13 cellular contexts compared by ENCODE assay signal in the genomic region with DNA sequence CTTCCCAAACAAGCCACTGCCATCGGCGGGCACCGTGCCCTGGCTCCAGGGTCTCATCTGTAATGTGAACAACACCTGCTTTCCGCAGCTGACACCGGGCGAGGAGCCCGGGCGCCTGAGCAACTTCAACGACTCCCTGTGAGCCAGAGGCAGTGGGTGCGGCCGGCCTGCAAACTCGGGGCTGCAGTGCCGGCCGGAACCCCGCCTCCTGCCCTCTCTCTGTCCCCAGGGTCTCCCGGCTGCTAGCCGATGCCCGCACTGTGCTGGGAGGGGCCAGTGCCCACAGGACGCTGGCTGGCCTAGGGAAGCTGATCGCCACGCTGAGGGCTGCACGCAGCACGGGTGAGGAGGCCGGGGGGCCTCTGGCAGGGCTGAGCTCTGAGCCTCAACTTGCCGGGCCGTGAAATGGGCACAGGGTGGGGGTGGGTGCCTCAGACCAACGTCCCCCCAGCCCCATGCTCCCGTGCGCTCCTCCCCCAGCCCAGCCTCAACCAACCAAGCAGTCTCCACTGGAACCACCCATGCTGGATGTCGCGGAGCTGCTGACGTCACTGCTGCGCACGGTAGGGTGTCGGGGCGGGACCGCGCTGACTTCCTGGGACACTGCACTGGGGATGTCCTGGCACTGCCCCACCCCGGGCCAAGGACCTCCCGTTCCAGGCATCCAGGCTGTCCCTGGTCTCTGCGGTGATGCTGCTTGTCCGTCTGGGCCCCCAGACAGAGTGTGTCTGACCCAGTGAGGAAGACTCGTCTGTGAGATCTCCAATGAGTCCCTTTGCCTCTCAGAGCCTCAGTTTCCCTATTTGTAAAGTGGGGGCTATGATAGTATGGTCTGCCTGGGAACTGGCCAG. TPM values are rescaled to one million over a fixed set of nuclear protein-coding genes. Genes with fewer than 3 reads are reported as not detected.
DNase-seq lines count a peak whose midpoint lies in the region; ATAC-seq, FAIRE-seq and TF ChIP-seq lines count a peak whose summit lies in the region.
"Had no signal": no experiment of that assay in that cellular context is flagged by ENCODE, and none has a peak within 500 bp of the region (broad histone marks: within the 10 kb centered on the region; RNA-seq: fewer than 3 reads in every experiment).

No MANE protein-coding gene starts in this region.

- H3K27me3 Mint-ChIP-seq in stimulated activated memory B cell treated with anti-CD40 and anti-IgM and Interleukin-4, amounts not matched to agents 10 μg/mL and 1 μg/mL and 100 μg/mL, for 72 hours: no peaks in the 10 kb centered on the region

- no peak overlapping the region for H3K27ac ChIP-seq in heart right ventricle
- no peak overlapping the region for H3K27ac ChIP-seq in RWPE2 (ENCODE audit: poor library complexity, severe bottlenecking)
- peak overlapping the region; percentile 78 for H3K27ac ChIP-seq in keratinocyte (ENCODE audit: control insufficient read depth, insufficient read depth, low read length)
- peak overlapping the region; percentile 23 to 62 for H3K27ac ChIP-seq in tibial artery
- H3K27ac ChIP-seq: testis had no signal

- H3K79me2 ChIP-seq in keratinocyte (ENCODE audit: control insufficient read depth, insufficient read depth, low read length): peaks cover 2% of the 10 kb centered on the region

- H3K9ac ChIP-seq in keratinocyte (ENCODE audit: control insufficient read depth, extremely low read depth, insufficient read depth, low read length): peak overlapping the region; percentile 74

- peak overlapping the region in 3 of 10 donors; percentile 59 to 73 (median 65) for H3K4me3 ChIP-seq in heart right ventricle
- H3K4me3 ChIP-seq in RWPE2 (ENCODE audit: severe bottlenecking): no peak overlapping the region
- H3K4me3 ChIP-seq in keratinocyte (ENCODE audit: control insufficient read depth in 2 of 3, extremely low read depth in 1 of 3, insufficient read depth in 2 of 3, low read depth in 1 of 3, low read length in 3 of 3): peak overlapping the region; percentile 57 to 75 (median 74)
- peak overlapping the region in 1 of 2 donors; percentile 11 for H3K4me3 ChIP-seq in tibial artery

- no peak for FAIRE-seq in keratinocyte (lab: Jason Lieb, UNC)

- peaks cover 42% of the 10 kb centered on the region for H3K36me3 Mint-ChIP-seq in stimulated activated memory B cell treated with anti-CD40 and anti-IgM and Interleukin-4, amounts not matched to agents 10 μg/mL and 1 μg/mL and 100 μg/mL, for 72 hours

- dilution Hi-C loops in keratinocyte (cut with MboI; ENCODE audit: extremely low pct_ligation_motif_present, low sequenced_read_pairs): no loop called here

- H3K36me3 ChIP-seq in heart right ventricle (peaks cover 0 to 20% (median 0%) of the 10 kb centered on the region in 9 donors), RWPE2 (ENCODE audit: low read depth) (peaks cover 25% of the 10 kb centered on the region), keratinocyte (ENCODE audit: control insufficient read depth in 2 of 2, extremely low read depth in 1 of 2, insufficient read depth in 2 of 2, low read length in 2 of 2) (peaks cover 15 to 17% of the 10 kb centered on the region in 2 experiments), tibial artery (peaks cover 5 to 10% (median 7%) of the 10 kb centered on the region in 3 donors)

- H3K27me3 ChIP-seq in heart right ventricle (no peaks in the 10 kb centered on the region), RWPE2 (ENCODE audit: insufficient read depth, poor library complexity, severe bottlenecking) (no peaks in the 10 kb centered on the region), keratinocyte (ENCODE audit: control insufficient read depth, extremely low read depth, insufficient read depth, low read length) (no peaks in the 10 kb centered on the region), tibial artery (peaks cover 0 to 27% of the 10 kb centered on the region in 2 donors)
- H3K27me3 ChIP-seq: testis had no signal

- DNase-seq in left cardiac atrium (peak; percentile 36), heart right ventricle (no peak), RWPE2 (ENCODE audit: low spot score) (peak; percentile 45), keratinocyte (ENCODE audit: low read depth, low spot score) (no peak), tibial artery (peak in 1 of 2 donors; percentile 85), midbrain (lab: John Stamatoyannopoulos, UW) (no peak)
- DNase-seq: activated T-cell treated with anti-CD3 and anti-CD28 coated beads, Interleukin-2, amount 50 U/mL, for 1 hour; DMS153; kidney glomerular epithelial cell; testis had no signal

- peaks cover 5 to 50% (median 29%) of the 10 kb centered on the region in 9 donors for H3K4me1 ChIP-seq in heart right ventricle
- H3K4me1 ChIP-seq in RWPE2 (ENCODE audit: insufficient read depth, poor library complexity, severe bottlenecking): no peaks in the 10 kb centered on the region
- peaks cover 29% of the 10 kb centered on the region for H3K4me1 ChIP-seq in keratinocyte (ENCODE audit: control insufficient read depth, extremely low read depth, insufficient read depth, low read length)
- H3K4me1 ChIP-seq in tibial artery: peaks cover 0 to 56% (median 40%) of the 10 kb centered on the region in 4 donors

- peaks cover 53% of the 10 kb centered on the region for H3K4me1 Mint-ChIP-seq in stimulated activated memory B cell treated with anti-CD40 and anti-IgM and Interleukin-4, amounts not matched to agents 10 μg/mL and 1 μg/mL and 100 μg/mL, for 72 hours

- H2AFZ ChIP-seq in keratinocyte (ENCODE audit: control insufficient read depth, low read length): peak overlapping the region; percentile 77

- H3K9me3 Mint-ChIP-seq in stimulated activated memory B cell treated with anti-CD40 and anti-IgM and Interleukin-4, amounts not matched to agents 10 μg/mL and 1 μg/mL and 100 μg/mL, for 72 hours: no peaks in the 10 kb centered on the region

- TF ChIP-seq CTCF in heart right ventricle (IDR thresholded peaks at IDR 0.05): no peak
- TF ChIP-seq CTCF in RWPE2 (IDR thresholded peaks at IDR 0.05; ENCODE audit: poor library complexity, severe bottlenecking): no peak
- TF ChIP-seq CTCF in keratinocyte (optimal IDR thresholded peaks at IDR 0.05 in 1 of 3, IDR thresholded peaks at IDR 0.05 in 1 of 3, conservative IDR thresholded peaks at IDR 0.05 in 1 of 3; ENCODE audit: extremely low read depth in 1 of 3, insufficient read depth in 2 of 3, low read length in 3 of 3): no peak
- TF ChIP-seq CTCF in tibial artery (IDR thresholded peaks at IDR 0.05): no peak

- H3K9me3 ChIP-seq in heart right ventricle (no peaks in the 10 kb centered on the region), RWPE2 (ENCODE audit: severe bottlenecking) (no peaks in the 10 kb centered on the region), keratinocyte (ENCODE audit: control insufficient read depth, low read depth, low read length) (no peaks in the 10 kb centered on the region), tibial artery (no peaks in the 10 kb centered on the region)
- H3K9me3 ChIP-seq: testis had no signal

- no peak overlapping the region for H3K27ac Mint-ChIP-seq in stimulated activated memory B cell treated with anti-CD40 and anti-IgM and Interleukin-4, amounts not matched to agents 10 μg/mL and 1 μg/mL and 100 μg/mL, for 72 hours

- 65 to 73% methylated on average over 42 to 43 of the region's 43 CpGs for WGBS in heart right ventricle, 2 donors

- intact Hi-C loops in left cardiac atrium (cut with DNase I): no loop called here
- intact Hi-C loops in heart right ventricle (cut with DNase I): loop anchor here in 6 of 10 donors (2.0 to 10.0 kb wide), 5 partner anchors 40 to 55 kb away; a partner anchor contains a TSS
- intact Hi-C loops in tibial artery (cut with DNase I; ENCODE audit: low total_unique reads): loop anchor here (5.0 kb wide), 1 partner anchor 50 kb away; no protein-coding TSS in a partner anchor

- H4K20me1 ChIP-seq in keratinocyte (ENCODE audit: control insufficient read depth, extremely low read depth, insufficient read depth, low read length): peaks cover 3% of the 10 kb centered on the region

- H3K9me1 ChIP-seq in keratinocyte (ENCODE audit: control insufficient read depth, extremely low read depth, insufficient read depth, low read length): no peaks in the 10 kb centered on the region

- H3K4me2 ChIP-seq in keratinocyte (ENCODE audit: control insufficient read depth, extremely low read depth, insufficient read depth, low read depth, low read length): peak overlapping the region; percentile 96

- ATAC-seq in left cardiac atrium (no peak), heart right ventricle (no peak), RWPE2 (ENCODE audit: low read depth) (no peak), GM21576 (IDR thresholded peaks at IDR 0.05; ENCODE audit: unreplicated experiment) (no peak)
- ATAC-seq in stimulated activated memory B cell treated with anti-CD40 and anti-IgM and Interleukin-4, amounts not matched to agents 10 μg/mL and 1 μg/mL and 100 μg/mL, for 72 hours: no peak

- no peak overlapping the region for H3K4me3 Mint-ChIP-seq in stimulated activated memory B cell treated with anti-CD40 and anti-IgM and Interleukin-4, amounts not matched to agents 10 μg/mL and 1 μg/mL and 100 μg/mL, for 72 hours

RNA-seq across cellular contexts. Expression of a gene that starts 2.2 kb away (rescaled TPM):
- total RNA-seq in left cardiac atrium: 10 to 100 TPM in 1 of 2 donors, 1 to 10 TPM in 1; 7.7 to 10.0 TPM
- total RNA-seq in heart right ventricle: 10 to 100 TPM in 1 of 10 donors, 1 to 10 TPM in 9; 4.3 to 18.1 (median 5.6) TPM
- 10 to 100 TPM in 1 of 2 donors, 1 to 10 TPM in 1; 2.7 to 23.4 TPM for polyA plus RNA-seq in heart right ventricle
- polyA plus RNA-seq in keratinocyte: 7.4 to 11.0 TPM (median 7.9 TPM) in 3 replicates
- polyA plus RNA-seq in keratinocyte (2011; ENCODE audit: low read depth): 19.5 TPM
- polyA plus RNA-seq in keratinocyte (2011; cell fraction: cytosol; rRNA removed): 2.5 and 4.0 TPM in 2 replicates
- 52.2 and 76.0 TPM in 2 replicates for polyA plus RNA-seq in keratinocyte (2011; cell fraction: nucleus; rRNA removed)
- polyA plus RNA-seq in keratinocyte (2012; ENCODE audit: low replicate concordance): 24.8 and 30.3 TPM in 2 replicates
- polyA minus RNA-seq in keratinocyte: 15.3 to 35.6 TPM (median 15.8 TPM) in 3 replicates
- 27.8 TPM for polyA minus RNA-seq in keratinocyte (2011; cell fraction: cytosol; rRNA and poly(A)+ RNA removed)
- 58.4 and 58.8 TPM in 2 replicates for polyA minus RNA-seq in keratinocyte (2011; cell fraction: nucleus; rRNA and poly(A)+ RNA removed)

RNA-seq across cellular contexts. Expression of a gene that starts 15.7 kb away (rescaled TPM):
- total RNA-seq in left cardiac atrium (10 to 100 TPM; 74.4 to 83.8 TPM), heart right ventricle (100 to 1,000 TPM in 2 of 10 donors, 10 to 100 TPM in 8; 33.0 to 117 (median 63.5) TPM)
- polyA plus RNA-seq in heart right ventricle (10 to 100 TPM; 49.0 to 61.2 TPM), keratinocyte (105 to 495 TPM (median 136 TPM) in 3 replicates)
- polyA plus RNA-seq in keratinocyte (2011; ENCODE audit: low read depth): 186 TPM
- polyA plus RNA-seq in keratinocyte (2011; cell fraction: cytosol; rRNA removed): 254 and 453 TPM in 2 replicates
- 183 and 199 TPM in 2 replicates for polyA plus RNA-seq in keratinocyte (2011; cell fraction: nucleus; rRNA removed)
- polyA plus RNA-seq in keratinocyte (2012; ENCODE audit: low replicate concordance): 103 and 434 TPM in 2 replicates
- 315 to 953 TPM (median 352 TPM) in 3 replicates for polyA minus RNA-seq in keratinocyte
- polyA minus RNA-seq in keratinocyte (2011; cell fraction: cytosol; rRNA and poly(A)+ RNA removed): 700 TPM
- polyA minus RNA-seq in keratinocyte (2011; cell fraction: nucleus; rRNA and poly(A)+ RNA removed): 110 and 152 TPM in 2 replicates

RNA-seq across cellular contexts. Expression of a gene that starts 20.7 kb away (rescaled TPM):
- total RNA-seq in left cardiac atrium (not detected), heart right ventricle (not detected)
- polyA plus RNA-seq in heart right ventricle (not detected), keratinocyte (not detected in 3 replicates)
- polyA plus RNA-seq in keratinocyte (2011; ENCODE audit: low read depth): not detected
- not detected in 2 replicates for polyA plus RNA-seq in keratinocyte (2011; cell fraction: cytosol; rRNA removed)
- polyA plus RNA-seq in keratinocyte (2011; cell fraction: nucleus; rRNA removed): not detected in 2 replicates
- not detected in 2 replicates for polyA plus RNA-seq in keratinocyte (2012; ENCODE audit: low replicate concordance)
- polyA minus RNA-seq in keratinocyte: not detected in 3 replicates
- polyA minus RNA-seq in keratinocyte (2011; cell fraction: cytosol; rRNA and poly(A)+ RNA removed): not detected
- polyA minus RNA-seq in keratinocyte (2011; cell fraction: nucleus; rRNA and poly(A)+ RNA removed): not detected in 2 replicates
- total RNA-seq: SK-MEL-5, testis had no signal

RNA-seq across cellular contexts. Expression of a gene that starts 21.1 kb away (rescaled TPM):
- total RNA-seq in left cardiac atrium: 100 to 1,000 TPM; 110 to 144 TPM
- 100 to 1,000 TPM in 8 of 10 donors, 10 to 100 TPM in 2; 94.3 to 141 (median 111) TPM for total RNA-seq in heart right ventricle
- 100 to 1,000 TPM; 144 to 289 TPM for polyA plus RNA-seq in heart right ventricle
- 61.5 to 136 TPM (median 88.0 TPM) in 3 replicates for polyA plus RNA-seq in keratinocyte
- polyA plus RNA-seq in keratinocyte (2011; ENCODE audit: low read depth): 20.3 TPM
- polyA plus RNA-seq in keratinocyte (2011; cell fraction: cytosol; rRNA removed): 27.0 and 52.9 TPM in 2 replicates
- 272 and 345 TPM in 2 replicates for polyA plus RNA-seq in keratinocyte (2011; cell fraction: nucleus; rRNA removed)
- polyA plus RNA-seq in keratinocyte (2012; ENCODE audit: low replicate concordance): 73.6 and 95.3 TPM in 2 replicates
- 51.8 to 216 TPM (median 62.8 TPM) in 3 replicates for polyA minus RNA-seq in keratinocyte
- 53.9 TPM for polyA minus RNA-seq in keratinocyte (2011; cell fraction: cytosol; rRNA and poly(A)+ RNA removed)
- 66.9 and 74.8 TPM in 2 replicates for polyA minus RNA-seq in keratinocyte (2011; cell fraction: nucleus; rRNA and poly(A)+ RNA removed)

RNA-seq across cellular contexts. Expression of a gene that starts 24.9 kb away (rescaled TPM):
- total RNA-seq in left cardiac atrium: 10 to 100 TPM; 10.6 to 12.6 TPM
- total RNA-seq in heart right ventricle: 10 to 100 TPM in 1 of 10 donors, 1 to 10 TPM in 9; 1.9 to 27.4 (median 4.1) TPM
- 1 to 10 TPM; 4.4 to 8.6 TPM for polyA plus RNA-seq in heart right ventricle
- 0.56 to 1.3 TPM (median 1.1 TPM) in 3 replicates for polyA plus RNA-seq in keratinocyte
- polyA plus RNA-seq in keratinocyte (2011; ENCODE audit: low read depth): 0.85 TPM
- 0.33 and 1.3 TPM in 2 replicates for polyA plus RNA-seq in keratinocyte (2011; cell fraction: cytosol; rRNA removed)
- polyA plus RNA-seq in keratinocyte (2011; cell fraction: nucleus; rRNA removed): 1.5 and 2.9 TPM in 2 replicates
- polyA plus RNA-seq in keratinocyte (2012; ENCODE audit: low replicate concordance): 3.3 and 7.0 TPM in 2 replicates
- 0.51 to 3.4 TPM (median 1.3 TPM) in 3 replicates for polyA minus RNA-seq in keratinocyte
- polyA minus RNA-seq in keratinocyte (2011; cell fraction: cytosol; rRNA and poly(A)+ RNA removed): 6.5 TPM
- 1.4 and 3.4 TPM in 2 replicates for polyA minus RNA-seq in keratinocyte (2011; cell fraction: nucleus; rRNA and poly(A)+ RNA removed)

Comparison
In these comparisons a context has a peak if more than half of its experiments do, and no peak if none do; other contexts are left out.
1. DNase-seq: peak in left cardiac atrium (single experiment) and RWPE2 (single experiment); none in heart right ventricle (0 of 2), keratinocyte (single experiment) and midbrain (single experiment).
2. intact Hi-C loops: an anchor here in heart right ventricle (2.0 to 10.0 kb wide) and tibial artery (5.0 kb wide); none called in left cardiac atrium.
3. H3K27ac ChIP-seq: peak in keratinocyte (single experiment) and tibial artery (2 of 2); none in heart right ventricle (0 of 10) and RWPE2 (single experiment).